7 cellular contexts compared by ENCODE assay signal in genomic region chr17:50477976-50478375, GRCh38. TPM values are rescaled to one million over a fixed set of nuclear protein-coding genes. Genes with fewer than 3 reads are reported as not detected.
A peak's percentile ranks its signal among the peaks of the same experiment; 100 is the strongest.
DNase-seq lines count a peak whose midpoint lies in the region; ATAC-seq and TF ChIP-seq lines count a peak whose summit lies in the region.

No MANE protein-coding gene starts in this region.

- H3K27me3 Mint-ChIP-seq in HFFc6 (ENCODE audit: insufficient read depth) (peaks cover 2% of the 10 kb centered on the region), activated B cell treated with CpG ODN at 0.5 μM for 24 hours (peaks cover 3% of the 10 kb centered on the region)
- H3K27me3 Mint-ChIP-seq in stimulated activated memory B cell treated with anti-CD40 and anti-IgM and Interleukin-4, amounts not matched to agents 10 μg/mL and 1 μg/mL and 100 μg/mL, for 72 hours = no peaks in the 10 kb centered on the region

- DNase-seq in HFFc6 = no peak
- DNase-seq in activated B cell treated with CpG ODN at 0.5 μM for 24 hours = no peak
- no peak for DNase-seq in NCI-H2081 (lab: John Stamatoyannopoulos, UW)
- no peak for DNase-seq in SKM-1 treated with dmso at 0.1 percent for 144 hours (lab: John Stamatoyannopoulos, UW; ENCODE audit: unreplicated experiment)
- DNase-seq in DMS153 treated with DMSO at 0.1 percent for 48 hours (lab: John Stamatoyannopoulos, UW; ENCODE audit: unreplicated experiment) = no peak

- no peak for TF ChIP-seq CTCF in HFFc6 (IDR thresholded peaks at IDR 0.05)
- TF ChIP-seq CTCF in activated B cell treated with CpG ODN at 0.5 μM for 24 hours (IDR thresholded peaks at IDR 0.05) = no peak

- no peaks in the 10 kb centered on the region for H3K9me3 ChIP-seq in iPS-20b (ENCODE audit: insufficient read depth, low read depth, low read length)

- H3K27ac ChIP-seq in iPS-20b (ENCODE audit: low read length) = no peak overlapping the region

- peaks cover 29% of the 10 kb centered on the region for H3K4me1 Mint-ChIP-seq in HFFc6 (ENCODE audit: low read depth)
- peaks cover 19% of the 10 kb centered on the region for H3K4me1 Mint-ChIP-seq in activated B cell treated with CpG ODN at 0.5 μM for 24 hours
- peaks cover 33% of the 10 kb centered on the region for H3K4me1 Mint-ChIP-seq in stimulated activated memory B cell treated with anti-CD40 and anti-IgM and Interleukin-4, amounts not matched to agents 10 μg/mL and 1 μg/mL and 100 μg/mL, for 72 hours

- H3K27ac Mint-ChIP-seq in HFFc6 (peak overlapping the region; percentile 87), activated B cell treated with CpG ODN at 0.5 μM for 24 hours (peak overlapping the region; percentile 90)
- peak overlapping the region; percentile 91 for H3K27ac Mint-ChIP-seq in stimulated activated memory B cell treated with anti-CD40 and anti-IgM and Interleukin-4, amounts not matched to agents 10 μg/mL and 1 μg/mL and 100 μg/mL, for 72 hours

- no peak for ATAC-seq in activated B cell treated with CpG ODN at 0.5 μM for 24 hours (ENCODE audit: low read depth)
- no peak for ATAC-seq in stimulated activated memory B cell treated with anti-CD40 and anti-IgM and Interleukin-4, amounts not matched to agents 10 μg/mL and 1 μg/mL and 100 μg/mL, for 72 hours

- peak overlapping the region; percentile 82; the same call in 1 of the 2 replicates for H3K9ac ChIP-seq in iPS-20b (ENCODE audit: low read depth, low read length)

- peak overlapping the region; percentile 91; the same call in 1 of the 2 replicates for H3K4me3 ChIP-seq in iPS-20b (ENCODE audit: low read length)

- POLR2A ChIA-PET in activated B cell treated with CpG ODN at 0.5 μM for 24 hours (lab: Charles Lee) = interaction anchor here (0.7 to 1.9 kb wide), 4 partner anchors 10 to 80 kb away, joined by 5 to 9 read pairs (median 5); partner anchors contain the start of genes ACSF2, CHAD and LRRC59

- H3K4me3 Mint-ChIP-seq in HFFc6 = peak overlapping the region; percentile 85
- peak overlapping the region; percentile 86 for H3K4me3 Mint-ChIP-seq in activated B cell treated with CpG ODN at 0.5 μM for 24 hours
- H3K4me3 Mint-ChIP-seq in stimulated activated memory B cell treated with anti-CD40 and anti-IgM and Interleukin-4, amounts not matched to agents 10 μg/mL and 1 μg/mL and 100 μg/mL, for 72 hours = peak overlapping the region; percentile 75

- peaks cover 41% of the 10 kb centered on the region for H3K27me3 ChIP-seq in iPS-20b (ENCODE audit: insufficient read depth, low read length)

- CTCF ChIA-PET in activated B cell treated with CpG ODN at 0.5 μM for 24 hours (lab: Charles Lee) = interaction anchor here (1.7 to 2.9 kb wide), 2 partner anchors 38 to 81 kb away, joined by 4 to 27 read pairs; partner anchors contain the start of gene LRRC59

- intact Hi-C loops in activated B cell treated with CpG ODN at 0.5 μM for 24 hours (cut with micrococcal nuclease) = loop anchor here (1.0 to 2.0 kb wide), 6 partner anchors 30 to 229 kb away; partner anchors contain the start of genes ANKRD40, CACNA1G, LRRC59 and MYCBPAP

- no peaks in the 10 kb centered on the region for H3K36me3 Mint-ChIP-seq in HFFc6 (ENCODE audit: low read depth)
- H3K36me3 Mint-ChIP-seq in activated B cell treated with CpG ODN at 0.5 μM for 24 hours (ENCODE audit: low read depth) = peaks cover 26% of the 10 kb centered on the region
- H3K36me3 Mint-ChIP-seq in stimulated activated memory B cell treated with anti-CD40 and anti-IgM and Interleukin-4, amounts not matched to agents 10 μg/mL and 1 μg/mL and 100 μg/mL, for 72 hours = peaks cover 5% of the 10 kb centered on the region

- no peaks in the 10 kb centered on the region; the same call in 1 of the 2 replicates for H3K4me1 ChIP-seq in iPS-20b (ENCODE audit: insufficient read depth, low read length)

- H3K36me3 ChIP-seq in iPS-20b (ENCODE audit: insufficient read depth, low read depth, low read length) = peaks cover 8% of the 10 kb centered on the region

- H3K9me3 Mint-ChIP-seq in HFFc6 (no peaks in the 10 kb centered on the region), activated B cell treated with CpG ODN at 0.5 μM for 24 hours (no peaks in the 10 kb centered on the region)
- H3K9me3 Mint-ChIP-seq in stimulated activated memory B cell treated with anti-CD40 and anti-IgM and Interleukin-4, amounts not matched to agents 10 μg/mL and 1 μg/mL and 100 μg/mL, for 72 hours = no peaks in the 10 kb centered on the region

RNA-seq across cellular contexts. Expression of gene RSAD1, which starts 0.7 kb away (rescaled TPM):
- 10 to 100 TPM; 14.9 to 20.4 (median 17.5) TPM for total RNA-seq in HFFc6 (2021; fragmentation: NEBNext Ultra II Directional; extraction: Animal tissue kit (Norgen Biotek cat#: 25700))
- total RNA-seq in activated B cell treated with CpG ODN at 0.5 μM for 24 hours = 36.2 and 42.2 TPM in 2 replicates

RNA-seq across cellular contexts. Expression of gene CHAD, which starts 9.3 kb away (rescaled TPM):
- total RNA-seq in HFFc6 (2021; fragmentation: NEBNext Ultra II Directional; extraction: Animal tissue kit (Norgen Biotek cat#: 25700)) = not detected
- 0.34 and 0.42 TPM in 2 replicates for total RNA-seq in activated B cell treated with CpG ODN at 0.5 μM for 24 hours

RNA-seq across cellular contexts. Expression of gene MYCBPAP, which starts 30.3 kb away (rescaled TPM):
- under 1 TPM; 0.12 to 0.76 (median 0.28) TPM for total RNA-seq in HFFc6 (2021; fragmentation: NEBNext Ultra II Directional; extraction: Animal tissue kit (Norgen Biotek cat#: 25700))
- total RNA-seq in activated B cell treated with CpG ODN at 0.5 μM for 24 hours = 2.1 and 2.3 TPM in 2 replicates

RNA-seq across cellular contexts. Expression of gene ACSF2, which starts 52.0 kb away (rescaled TPM):
- total RNA-seq in HFFc6 (2021; fragmentation: NEBNext Ultra II Directional; extraction: Animal tissue kit (Norgen Biotek cat#: 25700)) = 10 to 100 TPM; 15.3 to 23.3 (median 17.5) TPM
- 16.4 and 17.9 TPM in 2 replicates for total RNA-seq in activated B cell treated with CpG ODN at 0.5 μM for 24 hours

RNA-seq across cellular contexts. Expression of gene EPN3, which starts 54.6 kb away (rescaled TPM):
- under 1 TPM in 1 of 6 experiments, not detected in 5; 0.05 TPM for total RNA-seq in HFFc6 (2021; fragmentation: NEBNext Ultra II Directional; extraction: Animal tissue kit (Norgen Biotek cat#: 25700))
- not detected in 2 replicates for total RNA-seq in activated B cell treated with CpG ODN at 0.5 μM for 24 hours
